In genomic region chr1:66351913-66352312, GRCh38 we compare ENCODE assay signal across 8 cellular contexts.
A peak's percentile ranks its signal among the peaks of the same experiment; 100 is the strongest.
DNase-seq lines count a peak whose midpoint lies in the region; ATAC-seq, FAIRE-seq and TF ChIP-seq lines count a peak whose summit lies in the region.

No MANE protein-coding gene starts in this region.

- ATAC-seq in GM21723 (IDR thresholded peaks at IDR 0.05; ENCODE audit: unreplicated experiment) (peak; percentile 42), upper lobe of left lung (ENCODE audit: low FRiP score in 2 of 2) (peak in 1 of 2 donors; percentile 31)

- WGBS in upper lobe of left lung, 2 donors = 92 to 96% methylated on average over 3 of the region's 3 CpGs

- in situ Hi-C loops in GM13976 (cut with MboI; ENCODE audit: low sequenced_read_pairs, unreplicated experiment) = loop anchor here (10.0 kb wide), 1 partner anchor 97 kb away; no protein-coding TSS in a partner anchor

- H3K9me3 ChIP-seq in effector memory CD4-positive, alpha-beta T cell (ENCODE audit: control insufficient read depth, low read length) = no peaks in the 10 kb centered on the region
- H3K9me3 ChIP-seq in upper lobe of left lung = no peaks in the 10 kb centered on the region

- no peak for FAIRE-seq in GM12891 (lab: Jason Lieb, UNC)

- peaks cover 6% of the 10 kb centered on the region for H3K36me3 ChIP-seq in effector memory CD4-positive, alpha-beta T cell (ENCODE audit: control insufficient read depth, insufficient read depth, low read length)
- peaks cover 0 to 4% (median 0%) of the 10 kb centered on the region in 4 donors for H3K36me3 ChIP-seq in upper lobe of left lung

- no peak for TF ChIP-seq CTCF in upper lobe of left lung (IDR thresholded peaks at IDR 0.05)
- TF ChIP-seq CTCF in GM13976 (IDR thresholded peaks at IDR 0.05; ENCODE audit: borderline replicate concordance, control extremely low read depth, extremely low read depth, insufficient read depth, missing control alignments) = no peak

- H3K4me3 ChIP-seq in effector memory CD4-positive, alpha-beta T cell (ENCODE audit: insufficient read depth, low read depth, low read length, poor library complexity, severe bottlenecking) = no peak overlapping the region
- no peak overlapping the region for H3K4me3 ChIP-seq in upper lobe of left lung

- H3K4me1 ChIP-seq in effector memory CD4-positive, alpha-beta T cell (ENCODE audit: control insufficient read depth, insufficient read depth, low read length, poor library complexity, severe bottlenecking) = peaks cover 50% of the 10 kb centered on the region
- H3K4me1 ChIP-seq in upper lobe of left lung = peaks cover 22 to 54% (median 51%) of the 10 kb centered on the region in 4 donors

- H3K27ac ChIP-seq in effector memory CD4-positive, alpha-beta T cell (ENCODE audit: insufficient read depth, low read length, poor library complexity, severe bottlenecking) = peak overlapping the region; percentile 81
- H3K27ac ChIP-seq in upper lobe of left lung = peak overlapping the region; percentile 19 to 86 (median 56)

- DNase-seq in GM12891 (ENCODE audit: insufficient read length, low spot score) (no peak), NCI-H1930 (lab: John Stamatoyannopoulos, UW) (peak; percentile 11 to 28), upper lobe of left lung (no peak), mucosa of gallbladder (ENCODE audit: low spot score) (no peak), GM13976 (ENCODE audit: low spot score) (no peak), activated gamma-delta T cell (lab: John Stamatoyannopoulos, UW) (no peak)
- DNase-seq in effector memory CD4-positive, alpha-beta T cell = peak; percentile 29 to 48 (median 37)

- TF ChIP-seq POLR2A in GM12891 (IDR thresholded peaks at IDR 0.05; ENCODE audit: low read depth, low read length) = no peak
- TF ChIP-seq POLR2A in upper lobe of left lung (IDR thresholded peaks at IDR 0.05) = no peak

- no peaks in the 10 kb centered on the region for H3K27me3 ChIP-seq in effector memory CD4-positive, alpha-beta T cell (replicated peaks; ENCODE audit: control insufficient read depth, insufficient read depth, low read length, poor library complexity, severe bottlenecking)
- H3K27me3 ChIP-seq in upper lobe of left lung = no peaks in the 10 kb centered on the region

- TF ChIP-seq EP300 in upper lobe of left lung (IDR thresholded peaks at IDR 0.05) = no peak

TF ChIP-seq in GM12891, 5 proteins besides CTCF, POLR2A, EP300 and RAD21:
- TF ChIP-seq POU2F2 (IDR thresholded peaks at IDR 0.05; ENCODE audit: low read depth, low read length) = peak; percentile 94
- TF ChIP-seq POLR2AphosphoS5 (IDR thresholded peaks at IDR 0.05; ENCODE audit: low read depth, low read length) = 0 out of 2 replicates have a peak, but pooled peaks have one; percentile 6
- TF ChIP-seq SPI1 (IDR thresholded peaks at IDR 0.05; ENCODE audit: low read depth, low read length) = no peak

Comparison
In these comparisons a context has a peak if more than half of its experiments do, and no peak if none do; other contexts are left out.
1. DNase-seq: peak in NCI-H1930 (2 of 2) and effector memory CD4-positive, alpha-beta T cell (3 of 3); none in GM12891 (single experiment), upper lobe of left lung (0 of 2), mucosa of gallbladder (single experiment), GM13976 (single experiment) and activated gamma-delta T cell (single experiment).